Comparison of ENCODE assay signal across 20 cellular contexts in the genomic region with DNA sequence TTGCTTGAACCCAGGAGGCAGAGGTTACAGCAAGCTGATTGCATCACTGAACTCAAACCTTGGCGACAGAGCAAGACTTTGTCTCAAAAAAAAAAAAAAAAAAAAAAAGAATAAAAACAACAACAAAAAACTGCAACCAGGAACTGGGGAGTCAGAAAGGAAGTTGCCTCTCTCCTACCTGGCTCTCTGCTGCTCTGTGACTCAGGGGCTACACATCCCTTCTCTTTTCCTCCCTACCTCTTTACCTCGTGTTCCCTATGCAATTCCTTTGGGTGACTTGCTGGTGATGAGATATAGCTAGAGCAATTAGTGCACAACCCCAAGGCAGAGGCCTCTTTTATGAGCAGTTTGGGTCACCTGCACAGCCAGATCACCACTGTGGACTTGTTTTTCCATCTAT.
DNase-seq lines count a peak whose midpoint lies in the region; ATAC-seq, FAIRE-seq and TF ChIP-seq lines count a peak whose summit lies in the region.
"Had no signal": no experiment of that assay in that cellular context is flagged by ENCODE, and none has a peak within 500 bp of the region (broad histone marks: within the 10 kb centered on the region; RNA-seq: fewer than 3 reads in every experiment).

No MANE protein-coding gene starts in this region.

- in situ Hi-C loops in HepG2 (cut with HindIII; ENCODE audit: extremely low pct_ligation_motif_present, low pct_unique_long_range_greater_than_20kb) (no loop called here), GM13977 (cut with MboI; ENCODE audit: low pct_unique_long_range_greater_than_20kb, low sequenced_read_pairs, unreplicated experiment) (no loop called here)

- peaks cover 42% of the 10 kb centered on the region for H3K36me3 ChIP-seq in ACC112 (ENCODE audit: insufficient read depth, low read length)
- H3K36me3 ChIP-seq in RWPE2 (ENCODE audit: low read depth) = peaks cover 69% of the 10 kb centered on the region
- H3K36me3 ChIP-seq in esophagus muscularis mucosa = peaks cover 47 to 93% (median 64%) of the 10 kb centered on the region in 4 donors
- peaks cover 47 to 89% of the 10 kb centered on the region in 2 experiments for H3K36me3 ChIP-seq in HepG2 (replicated peaks in 1 of 2; ENCODE audit: control insufficient read depth in 1 of 2, insufficient read depth in 2 of 2, low read length in 2 of 2)
- H3K36me3 ChIP-seq in ascending aorta = peaks cover 66 to 67% of the 10 kb centered on the region in 2 donors

- no peak overlapping the region for H3K27ac Mint-ChIP-seq in stimulated activated naive B cell treated with anti-CD40 and anti-IgM and Interleukin-4, amounts not matched to agents 10 μg/mL and 1 μg/mL and 100 μg/mL, for 72 hours
- H3K27ac Mint-ChIP-seq: memory B cell had no signal

- H3K9me3 ChIP-seq in RWPE2 (ENCODE audit: severe bottlenecking) (no peaks in the 10 kb centered on the region), esophagus muscularis mucosa (no peaks in the 10 kb centered on the region), HepG2 (ENCODE audit: low read length) (no peaks in the 10 kb centered on the region), ascending aorta (no peaks in the 10 kb centered on the region)
- H3K9me3 ChIP-seq: spleen, tibial artery had no signal

- peak overlapping the region; percentile 5; the same call in 1 of the 2 replicates for H3K27ac ChIP-seq in ACC112 (ENCODE audit: low read depth, low read length)
- H3K27ac ChIP-seq in RWPE2 (ENCODE audit: poor library complexity, severe bottlenecking) = no peak overlapping the region
- peak overlapping the region in 3 of 4 donors; percentile 40 to 63 (median 49) for H3K27ac ChIP-seq in esophagus muscularis mucosa (replicated peaks in 1 of 4)
- H3K27ac ChIP-seq in HepG2 (ENCODE audit: extremely low read length, insufficient read depth, low read length) = no peak overlapping the region
- H3K27ac ChIP-seq in ascending aorta = no peak overlapping the region
- H3K27ac ChIP-seq: tibial artery, WERI-Rb-1 had no signal

- no peaks in the 10 kb centered on the region for H3K27me3 Mint-ChIP-seq in stimulated activated naive B cell treated with anti-CD40 and anti-IgM and Interleukin-4, amounts not matched to agents 10 μg/mL and 1 μg/mL and 100 μg/mL, for 72 hours
- H3K27me3 Mint-ChIP-seq: memory B cell had no signal

- H3K4me1 ChIP-seq in ACC112 (ENCODE audit: control insufficient read depth, insufficient read depth, low read length, unreplicated experiment) (peaks cover 24% of the 10 kb centered on the region), RWPE2 (ENCODE audit: insufficient read depth, poor library complexity, severe bottlenecking) (no peaks in the 10 kb centered on the region), esophagus muscularis mucosa (peaks cover 10 to 63% (median 44%) of the 10 kb centered on the region in 4 donors), HepG2 (ENCODE audit: insufficient read depth, low read length) (no peaks in the 10 kb centered on the region), ascending aorta (peaks cover 0 to 12% of the 10 kb centered on the region in 2 donors)

- intact Hi-C loops in esophagus muscularis mucosa (cut with DNase I) = no loop called here
- intact Hi-C loops in HepG2 (cut with micrococcal nuclease; ENCODE audit: unreplicated experiment) = no loop called here
- intact Hi-C loops in ascending aorta (cut with DNase I) = no loop called here

- no peaks in the 10 kb centered on the region for H4K20me1 ChIP-seq in HepG2 (ENCODE audit: insufficient read depth, low read length)

- ATAC-seq in RWPE2 (ENCODE audit: low read depth) = peak; percentile 73; the same call in 2 of the 3 replicates
- no peak for ATAC-seq in HepG2
- no peak for ATAC-seq in stimulated activated naive B cell treated with anti-CD40 and anti-IgM and Interleukin-4, amounts not matched to agents 10 μg/mL and 1 μg/mL and 100 μg/mL, for 72 hours (replicated peaks)
- ATAC-seq: HCT116 had no signal

- H3K4me2 ChIP-seq in HepG2 (ENCODE audit: low read depth, low read length) = no peak overlapping the region

- H3K9me3 Mint-ChIP-seq in stimulated activated naive B cell treated with anti-CD40 and anti-IgM and Interleukin-4, amounts not matched to agents 10 μg/mL and 1 μg/mL and 100 μg/mL, for 72 hours = no peaks in the 10 kb centered on the region
- H3K9me3 Mint-ChIP-seq: immature natural killer cell, memory B cell had no signal

- DNase-seq in Daoy (ENCODE audit: low read depth) (peak; percentile 44), RWPE2 (ENCODE audit: low spot score) (no peak), esophagus muscularis mucosa (ENCODE audit: extremely low spot score) (no peak), HepG2 (ENCODE audit: low spot score) (no peak), GM13977 (ENCODE audit: low spot score) (no peak), ascending aorta (ENCODE audit: low spot score in 2 of 2) (no peak)
- DNase-seq in stimulated activated naive B cell treated with anti-CD40 and anti-IgM and Interleukin-4, amounts not matched to agents 10 μg/mL and 1 μg/mL and 100 μg/mL, for 72 hours = no peak
- DNase-seq: activated effector memory CD4-positive, alpha-beta T cell treated with anti-CD3 and anti-CD28 coated beads, Interleukin-2, amount 50 U/mL, for 16 hours; DMS153; immature natural killer cell; Kasumi-1; NCI-H1436; NCI-H2171 treated with DMSO at 0.1 percent for 48 hours; spleen; tibial artery had no signal

- H3K79me2 ChIP-seq in ACC112 (ENCODE audit: control insufficient read depth, insufficient read depth, low read length, unreplicated experiment) (peaks cover 8% of the 10 kb centered on the region), HepG2 (ENCODE audit: insufficient read depth, low read length) (no peaks in the 10 kb centered on the region)

- H3K4me3 Mint-ChIP-seq in stimulated activated naive B cell treated with anti-CD40 and anti-IgM and Interleukin-4, amounts not matched to agents 10 μg/mL and 1 μg/mL and 100 μg/mL, for 72 hours = no peak overlapping the region
- H3K4me3 Mint-ChIP-seq: immature natural killer cell, memory B cell had no signal

- H3K4me1 Mint-ChIP-seq in stimulated activated naive B cell treated with anti-CD40 and anti-IgM and Interleukin-4, amounts not matched to agents 10 μg/mL and 1 μg/mL and 100 μg/mL, for 72 hours = peaks cover 2 to 6% of the 10 kb centered on the region in 2 donors

- no peak for TF ChIP-seq RAD21 in HepG2 (CRISPR knock-in tag; IDR thresholded peaks at IDR 0.05)

- WGBS in esophagus muscularis mucosa = 61% methylated on average over 2 of the region's 2 CpGs
- 93% methylated on average over 2 of the region's 2 CpGs for WGBS in HepG2 (ENCODE audit: low lambda C conversion rate)

- TF ChIP-seq EP300 in esophagus muscularis mucosa (IDR thresholded peaks at IDR 0.05) (no peak), HepG2 (IDR thresholded peaks at IDR 0.05; ENCODE audit: low read depth in 2 of 2, low read length in 2 of 2) (no peak), HepG2 (CRISPR knock-in tag; IDR thresholded peaks at IDR 0.05; ENCODE audit: borderline replicate concordance) (no peak)

- no peak for TF ChIP-seq CTCF in RWPE2 (IDR thresholded peaks at IDR 0.05; ENCODE audit: poor library complexity, severe bottlenecking)
- TF ChIP-seq CTCF in esophagus muscularis mucosa (IDR thresholded peaks at IDR 0.05) = no peak
- no peak for TF ChIP-seq CTCF in HepG2 (CRISPR knock-in tag; IDR thresholded peaks at IDR 0.05)
- no peak for TF ChIP-seq CTCF in GM13977 (IDR thresholded peaks at IDR 0.05; ENCODE audit: extremely low read depth, insufficient read depth, missing control alignments)
- no peak for TF ChIP-seq CTCF in ascending aorta (IDR thresholded peaks at IDR 0.05)

- H3K9ac ChIP-seq in HepG2 (ENCODE audit: insufficient read depth, low read depth, low read length) = no peak overlapping the region

- FAIRE-seq in HepG2 (lab: Jason Lieb, UNC) = no peak
- FAIRE-seq: GM18507 had no signal

- no TSS peak for BruUV-seq in HepG2 (replicated peaks; lab: Mats Ljungman, UMichigan)

- H3K4me3 ChIP-seq in ACC112 (ENCODE audit: low read depth, low read length) (no peak overlapping the region), RWPE2 (ENCODE audit: severe bottlenecking) (no peak overlapping the region), esophagus muscularis mucosa (no peak overlapping the region), HepG2 (replicated peaks in 1 of 3; ENCODE audit: insufficient read depth in 1 of 3, low read depth in 2 of 3, low read length in 3 of 3) (no peak overlapping the region), ascending aorta (no peak overlapping the region)
- H3K4me3 ChIP-seq: spleen, tibial artery had no signal

- TF ChIP-seq POLR2A in esophagus muscularis mucosa (IDR thresholded peaks at IDR 0.05; ENCODE audit: low read depth) (no peak), HepG2 (IDR thresholded peaks at IDR 0.05; ENCODE audit: insufficient read depth in 1 of 2, low read depth in 2 of 2, low read length in 2 of 2) (no peak)

- H2AFZ ChIP-seq in ACC112 (ENCODE audit: low read length, unreplicated experiment) (no peak overlapping the region), HepG2 (ENCODE audit: low read length) (no peak overlapping the region)

- peaks cover 61 to 69% of the 10 kb centered on the region in 2 donors for H3K36me3 Mint-ChIP-seq in stimulated activated naive B cell treated with anti-CD40 and anti-IgM and Interleukin-4, amounts not matched to agents 10 μg/mL and 1 μg/mL and 100 μg/mL, for 72 hours

- CTCF ChIA-PET in HepG2 (lab: Yijun Ruan, JAX; ENCODE audit: low intra/inter-chr PET ratio, low total read pairs) = no interaction called here

- POLR2A ChIA-PET in HepG2 (lab: Yijun Ruan, JAX) = no interaction called here

- H3K27me3 ChIP-seq in ACC112 (ENCODE audit: insufficient read depth, low read length) (no peaks in the 10 kb centered on the region), RWPE2 (ENCODE audit: insufficient read depth, poor library complexity, severe bottlenecking) (no peaks in the 10 kb centered on the region), esophagus muscularis mucosa (no peaks in the 10 kb centered on the region), HepG2 (ENCODE audit: control insufficient read depth in 1 of 2, insufficient read depth in 2 of 2, low read length in 2 of 2) (no peaks in the 10 kb centered on the region), ascending aorta (no peaks in the 10 kb centered on the region)
- H3K27me3 ChIP-seq: spleen, tibial artery had no signal

TF ChIP-seq in HepG2, 621 proteins besides CTCF, POLR2A, EP300 and RAD21 (continues in another document):
- TF ChIP-seq TOE1 (CRISPR knock-in tag; IDR thresholded peaks at IDR 0.05) = no peak
- no peak for TF ChIP-seq SATB2 (CRISPR knock-in tag; IDR thresholded peaks at IDR 0.05)
- TF ChIP-seq, protein P1, sequence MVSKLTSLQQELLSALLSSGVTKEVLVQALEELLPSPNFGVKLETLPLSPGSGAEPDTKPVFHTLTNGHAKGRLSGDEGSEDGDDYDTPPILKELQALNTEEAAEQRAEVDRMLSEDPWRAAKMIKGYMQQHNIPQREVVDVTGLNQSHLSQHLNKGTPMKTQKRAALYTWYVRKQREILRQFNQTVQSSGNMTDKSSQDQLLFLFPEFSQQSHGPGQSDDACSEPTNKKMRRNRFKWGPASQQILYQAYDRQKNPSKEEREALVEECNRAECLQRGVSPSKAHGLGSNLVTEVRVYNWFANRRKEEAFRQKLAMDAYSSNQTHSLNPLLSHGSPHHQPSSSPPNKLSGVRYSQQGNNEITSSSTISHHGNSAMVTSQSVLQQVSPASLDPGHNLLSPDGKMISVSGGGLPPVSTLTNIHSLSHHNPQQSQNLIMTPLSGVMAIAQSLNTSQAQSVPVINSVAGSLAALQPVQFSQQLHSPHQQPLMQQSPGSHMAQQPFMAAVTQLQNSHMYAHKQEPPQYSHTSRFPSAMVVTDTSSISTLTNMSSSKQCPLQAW (CRISPR knock-in tag; IDR thresholded peaks at IDR 0.05) = no peak
- TF ChIP-seq ERF (CRISPR knock-in tag; IDR thresholded peaks at IDR 0.05) = no peak

Comparison
In these comparisons a context has a peak if more than half of its experiments do, and no peak if none do; other contexts are left out.
1. H3K27ac ChIP-seq: peak in ACC112 (single experiment) and esophagus muscularis mucosa (3 of 4); none in RWPE2 (single experiment), HepG2 (single experiment) and ascending aorta (0 of 2).